In the genomic region with DNA sequence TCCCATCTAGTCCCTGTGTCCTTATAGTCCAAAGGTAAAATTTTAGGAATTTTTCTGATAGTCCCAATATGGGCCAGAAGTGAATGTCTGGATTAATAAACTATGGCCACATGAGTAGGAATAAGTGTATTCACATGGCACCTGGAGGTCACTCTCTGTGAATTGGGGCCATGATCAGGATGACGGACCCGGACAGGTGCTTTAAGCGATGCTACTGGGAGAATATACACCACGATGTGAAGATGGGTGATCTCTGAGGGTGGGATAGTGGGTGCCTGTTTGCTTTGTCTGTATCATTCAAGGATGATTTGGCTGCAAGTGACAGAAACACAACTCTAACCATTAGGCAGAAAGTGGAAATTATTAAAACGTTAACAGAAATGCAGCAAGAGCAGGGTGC, we compare ENCODE assay signal across 3 cellular contexts.
TF ChIP-seq lines count a peak whose summit lies in the region.

No MANE protein-coding gene starts in this region.

TF ChIP-seq in HCT116, 20 proteins besides CTCF, POLR2A, EP300 and RAD21:
- TF ChIP-seq ZFX (IDR thresholded peaks at IDR 0.05): no peak
- no peak for TF ChIP-seq SP1 (IDR thresholded peaks at IDR 0.05; ENCODE audit: low read depth)
- no peak for TF ChIP-seq EGR1 (IDR thresholded peaks at IDR 0.05; ENCODE audit: low read depth)
- no peak for TF ChIP-seq CEBPB (IDR thresholded peaks at IDR 0.05; ENCODE audit: low read depth)
- no peak for TF ChIP-seq EZH2phosphoT487 (IDR thresholded peaks at IDR 0.05; ENCODE audit: borderline replicate concordance)

TF ChIP-seq in IMR-90, 13 proteins besides CTCF, POLR2A, EP300 and RAD21:
- no peak for TF ChIP-seq MAFK (IDR thresholded peaks at IDR 0.05; ENCODE audit: low read depth, low read length)
- TF ChIP-seq USF2 (IDR thresholded peaks at IDR 0.05; ENCODE audit: low read depth, low read length): no peak
- TF ChIP-seq CEBPB (IDR thresholded peaks at IDR 0.05; ENCODE audit: low read depth, low read length): no peak
- TF ChIP-seq FOS (IDR thresholded peaks at IDR 0.05; ENCODE audit: low read depth, low read length): no peak
- TF ChIP-seq SMC3 (IDR thresholded peaks at IDR 0.05; ENCODE audit: low read depth, low read length): no peak
- TF ChIP-seq MXI1 (IDR thresholded peaks at IDR 0.05; ENCODE audit: borderline replicate concordance, low read depth, low read length): no peak
- TF ChIP-seq MAZ (IDR thresholded peaks at IDR 0.05; ENCODE audit: borderline replicate concordance, low read depth, low read length): no peak
- no peak for TF ChIP-seq CHD1 (IDR thresholded peaks at IDR 0.05; ENCODE audit: low read depth, low read length)
- TF ChIP-seq NFE2L2 (IDR thresholded peaks at IDR 0.05; ENCODE audit: low read depth, low read length): no peak
- no peak for TF ChIP-seq RCOR1 (IDR thresholded peaks at IDR 0.05; ENCODE audit: insufficient replicate concordance, low read length)
- no peak for TF ChIP-seq BHLHE40 (IDR thresholded peaks at IDR 0.05; ENCODE audit: low read depth, low read length)
- TF ChIP-seq, protein P1, sequence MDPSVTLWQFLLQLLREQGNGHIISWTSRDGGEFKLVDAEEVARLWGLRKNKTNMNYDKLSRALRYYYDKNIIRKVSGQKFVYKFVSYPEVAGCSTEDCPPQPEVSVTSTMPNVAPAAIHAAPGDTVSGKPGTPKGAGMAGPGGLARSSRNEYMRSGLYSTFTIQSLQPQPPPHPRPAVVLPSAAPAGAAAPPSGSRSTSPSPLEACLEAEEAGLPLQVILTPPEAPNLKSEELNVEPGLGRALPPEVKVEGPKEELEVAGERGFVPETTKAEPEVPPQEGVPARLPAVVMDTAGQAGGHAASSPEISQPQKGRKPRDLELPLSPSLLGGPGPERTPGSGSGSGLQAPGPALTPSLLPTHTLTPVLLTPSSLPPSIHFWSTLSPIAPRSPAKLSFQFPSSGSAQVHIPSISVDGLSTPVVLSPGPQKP (IDR thresholded peaks at IDR 0.05; ENCODE audit: borderline replicate concordance, low read depth, low read length): no peak

TF ChIP-seq in K562, 482 proteins besides CTCF, POLR2A, EP300 and RAD21:
- no peak for TF ChIP-seq FOXK2 (conservative IDR thresholded peaks at IDR 0.05 in 1 of 2, IDR thresholded peaks at IDR 0.05 in 1 of 2; ENCODE audit: low read depth in 2 of 2)
- TF ChIP-seq ZNF584 (CRISPR knock-in tag; IDR thresholded peaks at IDR 0.05; ENCODE audit: low read depth): 0 out of 2 replicates have a peak, but pooled peaks have one; percentile 9
TF ChIP-seq in K562: peak in this region for 1.
